In the genomic region with DNA sequence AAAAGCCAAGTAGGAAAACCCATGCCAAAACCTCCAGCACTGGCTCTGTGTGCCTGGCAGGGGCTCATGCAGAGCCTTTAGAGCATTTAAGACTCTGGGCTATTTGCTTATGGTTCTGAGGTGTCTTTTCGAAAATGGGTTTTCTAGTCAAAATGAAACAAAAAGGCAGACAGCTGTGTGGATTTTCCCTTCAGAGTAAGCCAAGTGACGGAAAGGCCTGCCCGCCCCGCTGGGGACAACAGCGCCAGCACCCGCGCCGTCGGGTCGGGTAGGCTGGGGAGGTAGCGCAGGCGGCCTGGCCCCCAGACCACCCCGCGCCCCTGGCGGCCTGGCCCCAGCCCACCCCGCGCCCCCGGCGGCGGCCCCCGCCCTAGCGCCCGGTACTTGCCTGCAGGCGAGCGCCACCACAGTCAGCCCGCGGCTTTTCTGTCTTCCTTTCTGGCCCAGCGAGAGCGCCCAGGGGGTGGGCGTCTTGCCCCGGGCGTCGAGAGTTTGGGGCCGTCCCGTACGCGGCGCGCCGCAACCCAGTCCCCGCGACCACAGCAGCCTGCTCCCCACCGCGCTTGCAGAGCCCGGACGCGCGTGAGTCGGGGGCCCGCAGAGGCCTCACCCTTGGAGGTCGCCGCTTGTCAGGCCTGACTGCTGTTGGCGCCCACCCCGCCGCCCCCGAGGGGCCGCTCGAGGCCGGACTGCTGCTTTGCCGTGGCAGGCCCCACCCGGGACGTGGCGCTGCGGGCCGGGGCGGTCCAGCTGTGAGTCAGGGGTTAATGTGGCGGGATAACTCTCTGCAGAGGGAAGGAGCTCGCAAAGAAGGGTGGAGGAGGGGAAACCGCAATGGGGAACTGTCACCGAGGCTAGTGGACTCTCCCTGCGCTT, we compare ENCODE assay signal across 8 cellular contexts. TPM values are rescaled to one million over a fixed set of nuclear protein-coding genes. Genes with fewer than 3 reads are reported as not detected.
DNase-seq lines count a peak whose midpoint lies in the region; ATAC-seq and TF ChIP-seq lines count a peak whose summit lies in the region.

TICAM2 (minus strand) TSS at position 771 of the 876 bp plus-strand sequence. CDS start 21,223 bp downstream, outside the sequence.

- in situ Hi-C loops in Panc1 (cut with HindIII; ENCODE audit: low pct_unique_long_range_greater_than_20kb, low sequenced_read_pairs), result no loop called here

- H3K27me3 Mint-ChIP-seq in activated naive CD4-positive, alpha-beta T cell treated with anti-CD3 and anti-CD28 coated beads, Interleukin-2, amount 50 U/mL, for 24 hours, result no peaks in the 10 kb centered on the region

- peaks cover 43% of the 10 kb centered on the region for H3K4me1 Mint-ChIP-seq in activated naive CD4-positive, alpha-beta T cell treated with anti-CD3 and anti-CD28 coated beads, Interleukin-2, amount 50 U/mL, for 24 hours

- H3K27ac ChIP-seq in AG04450 (ENCODE audit: low read depth, low read length), result peak within 1 kb of the TSS; percentile 22
- H3K27ac ChIP-seq in Panc1 (ENCODE audit: low read length), result peak within 1 kb of the TSS; percentile 69
- no peak within 1 kb of the TSS for H3K27ac ChIP-seq in cardiac muscle cell

- DNase-seq in AG04450 (ENCODE audit: low read depth, low spot score) (no peak), Panc1 (ENCODE audit: low read depth, low spot score) (no peak), cardiac muscle cell (ENCODE audit: low read depth in 1 of 2, low spot score in 1 of 2) (peak; percentile 15 to 74), pons (ENCODE audit: low spot score) (peak; percentile 78), ureter (ENCODE audit: low spot score) (peak; percentile 68)

- POLR2A ChIA-PET in AG04450 (lab: Yijun Ruan, JAX) (no interaction called here), Panc1 (lab: Charles Lee) (interaction anchor here (0.6 to 0.7 kb wide), 2 partner anchors 34 to 67 kb away, joined by 3 to 5 read pairs; no protein-coding TSS in a partner anchor)

- H3K9me3 ChIP-seq in AG04450 (ENCODE audit: control insufficient read depth, insufficient read depth, low read length) (no peaks in the 10 kb centered on the region), Panc1 (ENCODE audit: control insufficient read depth, insufficient read depth, low read depth, low read length) (no peaks in the 10 kb centered on the region), cardiac muscle cell (ENCODE audit: low read depth) (no peaks in the 10 kb centered on the region)

- H3K9me3 Mint-ChIP-seq in activated naive CD4-positive, alpha-beta T cell treated with anti-CD3 and anti-CD28 coated beads, Interleukin-2, amount 50 U/mL, for 24 hours, result no peaks in the 10 kb centered on the region

- CTCF ChIA-PET in AG04450 (lab: Charles Lee), result interaction anchor here (0.6 to 1.4 kb wide), 5 partner anchors 10 to 347 kb away, joined by 3 to 5 read pairs (median 4); no protein-coding TSS in a partner anchor
- CTCF ChIA-PET in Panc1 (lab: Charles Lee), result no interaction called here

- H3K27ac Mint-ChIP-seq in activated naive CD4-positive, alpha-beta T cell treated with anti-CD3 and anti-CD28 coated beads, Interleukin-2, amount 50 U/mL, for 24 hours, result peak within 1 kb of the TSS; percentile 63

- peak within 1 kb of the TSS; percentile 70 for H3K4me3 ChIP-seq in AG04450 (ENCODE audit: low read depth, low read length)
- peak within 1 kb of the TSS; percentile 49 to 53 for H3K4me3 ChIP-seq in Panc1 (ENCODE audit: low read depth in 2 of 2, low read length in 2 of 2)
- peak within 1 kb of the TSS; percentile 8 for H3K4me3 ChIP-seq in cardiac muscle cell

- BruUV-seq in Panc1 (replicated peaks; lab: Mats Ljungman, UMichigan), result no TSS peak

- H3K36me3 ChIP-seq in Panc1 (ENCODE audit: control insufficient read depth, insufficient read depth, low read length) (no peaks in the 10 kb centered on the region), cardiac muscle cell (no peaks in the 10 kb centered on the region)

- peaks cover 14% of the 10 kb centered on the region for H3K4me1 ChIP-seq in Panc1 (ENCODE audit: control insufficient read depth, insufficient read depth, low read length)
- peaks cover 13% of the 10 kb centered on the region for H3K4me1 ChIP-seq in cardiac muscle cell (ENCODE audit: low read depth)

- peaks cover 2% of the 10 kb centered on the region for H3K36me3 Mint-ChIP-seq in activated naive CD4-positive, alpha-beta T cell treated with anti-CD3 and anti-CD28 coated beads, Interleukin-2, amount 50 U/mL, for 24 hours

- intact Hi-C loops in Panc1 (cut with micrococcal nuclease; ENCODE audit: unreplicated experiment), result no loop called here

- ATAC-seq in GM18861 (IDR thresholded peaks at IDR 0.05; ENCODE audit: unreplicated experiment) (peak; percentile 73), HG03045 (IDR thresholded peaks at IDR 0.05; ENCODE audit: unreplicated experiment) (peak; percentile 84), Panc1 (peak; percentile 90)

- TF ChIP-seq CTCF in AG04450 (IDR thresholded peaks at IDR 0.05; ENCODE audit: low read depth, low read length) (no peak; the same call in 1 of the 2 replicates), Panc1 (IDR thresholded peaks at IDR 0.05) (peak; percentile 49), cardiac muscle cell (IDR thresholded peaks at IDR 0.05; ENCODE audit: low read depth, low read length) (peak; percentile 8)

- H3K27me3 ChIP-seq in AG04450 (ENCODE audit: control insufficient read depth, insufficient read depth, low read length) (no peaks in the 10 kb centered on the region), Panc1 (ENCODE audit: control insufficient read depth, insufficient read depth, low read length) (no peaks in the 10 kb centered on the region), cardiac muscle cell (no peaks in the 10 kb centered on the region)

- H3K4me3 Mint-ChIP-seq in activated naive CD4-positive, alpha-beta T cell treated with anti-CD3 and anti-CD28 coated beads, Interleukin-2, amount 50 U/mL, for 24 hours, result peak within 1 kb of the TSS; percentile 83

RNA-seq across cellular contexts. Expression of gene TICAM2, which starts in this region (rescaled TPM):
- 2.3 and 4.3 TPM in 2 replicates for polyA plus RNA-seq in AG04450 (2011; rRNA removed)
- polyA minus RNA-seq in AG04450 (2011; rRNA and poly(A)+ RNA removed), result 0.23 and 1.3 TPM in 2 replicates
- 1.6 TPM for total RNA-seq in Panc1 (2021; ENCODE audit: unreplicated experiment)
- not detected for polyA plus RNA-seq in Panc1 (2012; ENCODE audit: insufficient read length)
- 0.28 and 0.63 TPM in 2 replicates for total RNA-seq in cardiac muscle cell
- 0.22 and 0.54 TPM in 2 replicates for polyA plus RNA-seq in cardiac muscle cell
- 2.8 TPM for total RNA-seq in ureter

Comparison
In these comparisons a context has a peak if more than half of its experiments do, and no peak if none do; other contexts are left out.
1. Peak in DNase-seq and H3K4me3 ChIP-seq in cardiac muscle cell; RNA of the gene not detected or under 1 TPM.
2. DNase-seq: peak in pons (single experiment) and ureter (single experiment); none in AG04450 (single experiment) and Panc1 (single experiment).
3. H3K4me3 ChIP-seq: peak in every context shown above with its lines; median percentile 70 in AG04450; 51 in Panc1; 8 in cardiac muscle cell.
4. Peak in every context shown above with its lines, with median percentiles within 50 percentile points of each other: ATAC-seq.